Comparison of ENCODE assay signal across 8 cellular contexts in the genomic region with DNA sequence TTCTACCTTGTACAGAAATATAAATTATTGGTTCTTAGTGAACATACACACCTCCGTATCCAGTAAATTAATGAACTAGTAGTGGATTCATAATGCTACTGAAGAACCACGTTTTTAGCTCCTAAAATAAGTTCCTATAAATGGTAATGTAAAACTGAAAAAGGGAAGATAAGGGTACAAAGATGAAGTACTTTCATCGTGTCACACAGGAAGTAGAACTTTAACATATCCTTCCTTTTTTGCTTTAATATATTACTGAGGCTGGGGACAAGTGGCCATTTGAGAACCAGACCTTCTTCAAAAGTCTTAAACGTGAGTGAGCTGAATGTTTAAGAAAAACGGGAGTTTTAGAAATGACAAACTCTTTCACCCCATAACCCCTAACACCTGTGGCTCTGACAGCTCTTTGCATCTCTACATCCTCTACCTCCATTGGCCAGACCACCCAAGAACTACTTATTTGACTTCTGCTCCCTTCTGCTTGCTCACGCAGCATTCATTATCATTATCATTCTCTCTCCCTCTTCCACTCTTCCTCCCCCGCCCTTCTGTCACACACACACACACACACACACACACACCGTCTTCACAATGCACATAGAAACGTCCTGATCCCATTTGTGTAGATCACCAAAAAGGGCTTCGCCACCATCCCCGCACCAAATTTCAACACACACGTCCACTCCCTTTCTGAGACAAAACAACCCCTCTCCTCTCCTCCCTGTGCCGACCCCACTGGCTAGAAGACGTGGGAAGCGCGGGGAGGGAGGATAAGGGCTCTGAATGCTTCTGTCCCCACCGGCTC. TPM values are rescaled to one million over a fixed set of nuclear protein-coding genes. Genes with fewer than 3 reads are reported as not detected.
DNase-seq lines count a peak whose midpoint lies in the region; ATAC-seq, FAIRE-seq and TF ChIP-seq lines count a peak whose summit lies in the region.

No MANE protein-coding gene starts in this region.

- TF ChIP-seq CTCF in A549 (IDR thresholded peaks at IDR 0.05) (no peak), choroid plexus epithelial cell (conservative IDR thresholded peaks at IDR 0.05; ENCODE audit: low read depth, low read length) (no peak), thoracic aorta (IDR thresholded peaks at IDR 0.05) (no peak)

- no peaks in the 10 kb centered on the region for H3K9me3 ChIP-seq in A549
- H3K9me3 ChIP-seq in thoracic aorta = no peaks in the 10 kb centered on the region

- no peaks in the 10 kb centered on the region for H3K36me3 ChIP-seq in thoracic aorta

- ATAC-seq in A549 (peak; percentile 26 to 54; a peak in 5 of 6 replicates), HG02973 (IDR thresholded peaks at IDR 0.05; ENCODE audit: unreplicated experiment) (peak; percentile 29), thoracic aorta (ENCODE audit: insufficient number of reproducible peaks, low FRiP score, low read depth) (no peak)

- H3K27ac ChIP-seq in A549 (peak overlapping the region; percentile 90 to 92), thoracic aorta (peak overlapping the region; percentile 83 to 92)

- DNase-seq in A549 (ENCODE audit: low read depth in 1 of 2, low spot score in 1 of 2) (peak; percentile 20 to 51), GF-D8 (lab: John Stamatoyannopoulos, UW) (peak; percentile 56), SHP77 (lab: John Stamatoyannopoulos, UW) (peak; percentile 62 to 64), choroid plexus epithelial cell (ENCODE audit: low read depth) (peak; percentile 43), lung microvascular endothelial cell (ENCODE audit: low read depth in 2 of 2) (peak; percentile 56 to 58), thoracic aorta (ENCODE audit: low spot score) (no peak), KG1 (lab: John Stamatoyannopoulos, UW) (no peak)

- H3K4me2 ChIP-seq in A549 = peak overlapping the region; percentile 96

- POLR2A ChIA-PET in A549 (lab: Yijun Ruan, JAX) = interaction anchor here (0.6 to 3.2 kb wide), 15 partner anchors 8 to 293 kb away, joined by 3 to 34 read pairs (median 4); partner anchors contain the start of genes HOXA1, HOXA5 and HOXA7

- CTCF ChIA-PET in A549 (lab: Yijun Ruan, JAX) = interaction anchor here (0.6 to 1.3 kb wide), 6 partner anchors 9 to 1056 kb away, joined by 3 to 5 read pairs (median 4); partner anchors contain the start of gene HOXA5

- no peak for TF ChIP-seq RAD21 in A549 (conservative IDR thresholded peaks at IDR 0.05 in 1 of 2, IDR thresholded peaks at IDR 0.05 in 1 of 2)

- no peak for TF ChIP-seq POLR2A in A549 (IDR thresholded peaks at IDR 0.05; ENCODE audit: low read length)

- FAIRE-seq in A549 (lab: Jason Lieb, UNC) = no peak

- WGBS in A549 (ENCODE audit: missing lambda C conversion rate) = 5% methylated on average over 17 of the region's 17 CpGs

- no peaks in the 10 kb centered on the region for H3K27me3 ChIP-seq in thoracic aorta (replicated peaks; ENCODE audit: insufficient read depth)

- H3K4me1 ChIP-seq in A549 (peaks cover 13% of the 10 kb centered on the region; the same call in 2 of the 3 replicates), thoracic aorta (ENCODE audit: control insufficient read depth in 1 of 2, low read depth in 2 of 2) (no peaks in the 10 kb centered on the region)

- H3K4me3 ChIP-seq in A549 (peak overlapping the region; percentile 81), choroid plexus epithelial cell (ENCODE audit: low read depth, low read length) (peak overlapping the region; percentile 85), thoracic aorta (peak overlapping the region; percentile 96)

- no peak for TF ChIP-seq EP300 in A549 (IDR thresholded peaks at IDR 0.05)

TF ChIP-seq in A549, 52 proteins besides CTCF, POLR2A, EP300 and RAD21:
- TF ChIP-seq HDAC2 (IDR thresholded peaks at IDR 0.05) (no peak), ZC3H11A (IDR thresholded peaks at IDR 0.05) (no peak), RFX5 (IDR thresholded peaks at IDR 0.05) (no peak), PHF8 (IDR thresholded peaks at IDR 0.05; ENCODE audit: borderline replicate concordance, low read depth) (no peak), BHLHE40 (IDR thresholded peaks at IDR 0.05; ENCODE audit: low read depth, low read length) (no peak), NR3C1 (IDR thresholded peaks at IDR 0.05) (no peak)

RNA-seq across cellular contexts. Expression of gene SKAP2, which starts 0.7 kb away (rescaled TPM):
- 22.1 and 23.0 TPM in 2 replicates for polyA plus RNA-seq in A549 (2011; rRNA removed)
- 3.3 and 4.0 TPM in 2 replicates for polyA plus RNA-seq in A549 (2012; cell fraction: cytosol; rRNA removed)
- 2.2 and 2.4 TPM in 2 replicates for polyA plus RNA-seq in A549 (2012; cell fraction: nucleus; rRNA removed)
- polyA plus RNA-seq in A549 (2017; fragmentation: RNase III; extraction: RNeasy Plus Mini Kit Qiagen cat#74134 plus additional on column Dnase treatment) = 18.7 to 24.3 TPM (median 20.5 TPM) in 3 replicates
- polyA minus RNA-seq in A549 (2011; rRNA and poly(A)+ RNA removed) = 7.6 and 12.7 TPM in 2 replicates
- total RNA-seq in lung microvascular endothelial cell = 9.6 and 13.7 TPM in 2 replicates
- 10 to 100 TPM; 16.6 to 29.0 TPM for total RNA-seq in thoracic aorta

Comparison
In these comparisons a context has a peak if more than half of its experiments do, and no peak if none do; other contexts are left out.
1. DNase-seq: peak in A549 (2 of 2), GF-D8 (single experiment), SHP77 (2 of 2), choroid plexus epithelial cell (single experiment) and lung microvascular endothelial cell (2 of 2); none in thoracic aorta (single experiment) and KG1 (single experiment).
2. Peak in every context shown above with its lines, with median percentiles within 50 percentile points of each other: H3K4me3 ChIP-seq.